9 cellular contexts compared by ENCODE assay signal in the genomic region with DNA sequence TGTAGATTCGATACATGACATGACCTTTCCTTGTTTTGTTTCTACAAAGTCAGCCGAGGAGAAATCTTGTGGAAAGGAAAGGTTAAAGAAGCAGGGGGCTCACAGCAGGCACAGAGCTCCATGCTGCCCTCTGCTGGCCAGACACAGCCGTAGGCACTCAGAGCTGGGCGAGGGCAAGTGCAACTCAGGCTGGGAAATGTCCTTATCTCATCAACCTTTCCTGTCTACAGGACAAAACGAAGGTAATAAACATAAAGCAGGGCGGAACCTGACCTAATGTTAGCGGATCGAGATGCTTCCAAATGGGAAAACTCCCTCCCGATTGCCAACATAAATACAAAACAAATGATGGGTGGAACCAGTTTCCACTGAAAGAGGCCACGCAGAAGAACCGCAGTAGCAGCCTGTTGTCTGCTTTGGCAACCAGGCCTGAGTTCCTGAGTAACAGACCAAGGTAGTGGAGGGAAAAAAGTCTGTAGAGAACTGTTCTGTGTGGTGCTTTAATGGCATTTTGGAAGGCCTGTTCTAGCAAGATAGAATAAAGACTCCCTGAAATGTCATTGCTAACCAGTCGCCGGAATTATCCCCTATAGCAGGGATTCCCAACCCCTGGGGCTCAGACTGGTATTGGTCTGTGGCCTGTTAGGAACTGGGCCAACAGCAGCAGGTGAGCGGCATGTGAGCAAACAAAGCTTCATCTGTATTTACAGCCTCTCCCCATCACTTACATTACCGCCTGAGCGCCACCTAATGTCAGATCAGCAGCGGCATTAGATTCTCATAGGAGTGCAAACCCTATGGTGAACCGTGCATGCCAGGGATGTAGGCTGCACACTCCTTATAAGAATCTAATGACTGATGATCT.
DNase-seq lines count a peak whose midpoint lies in the region; ATAC-seq, FAIRE-seq and TF ChIP-seq lines count a peak whose summit lies in the region.
"Had no signal": no experiment of that assay in that cellular context is flagged by ENCODE, and none has a peak within 500 bp of the region (broad histone marks: within the 10 kb centered on the region; RNA-seq: fewer than 3 reads in every experiment).

No MANE protein-coding gene starts in this region.

- H3K9me3 Mint-ChIP-seq in activated B cell treated with CpG ODN at 0.5 μM for 24 hours: no peaks in the 10 kb centered on the region

- H3K4me3 Mint-ChIP-seq in activated B cell treated with CpG ODN at 0.5 μM for 24 hours: no peak overlapping the region

- peak; percentile 71 for ATAC-seq in GM18861 (IDR thresholded peaks at IDR 0.05; ENCODE audit: unreplicated experiment)
- peak; percentile 90 for ATAC-seq in HG03159 (IDR thresholded peaks at IDR 0.05; ENCODE audit: unreplicated experiment)
- peak; percentile 50 for ATAC-seq in activated B cell treated with CpG ODN at 0.5 μM for 24 hours (ENCODE audit: low read depth)

- peak; percentile 14 for FAIRE-seq in A204.1 (lab: Jason Lieb, UNC)
- FAIRE-seq: G401.6 had no signal

- POLR2A ChIA-PET in activated B cell treated with CpG ODN at 0.5 μM for 24 hours (lab: Charles Lee): no interaction called here

- CTCF ChIA-PET in activated B cell treated with CpG ODN at 0.5 μM for 24 hours (lab: Charles Lee): interaction anchor here (0.7 to 2.9 kb wide), 9 partner anchors 8 to 1531 kb away, joined by 3 to 20 read pairs (median 4); no protein-coding TSS in a partner anchor

- DNase-seq in NCI-H2196 treated with DMSO at 0.1 percent for 48 hours (lab: John Stamatoyannopoulos, UW; ENCODE audit: unreplicated experiment) (peak; percentile 92), activated B cell treated with CpG ODN at 0.5 μM for 24 hours (peak; percentile 39), left kidney (ENCODE audit: low read depth, low spot score) (peak; percentile 85)
- DNase-seq in central memory CD4-positive, alpha-beta T cell: peak; percentile 24
- DNase-seq in stimulated activated CD4-positive, alpha-beta T cell treated with anti-CD3 and anti-CD28 coated beads, Interleukin-4, amount 100 ng/mL, for 24 hours: peak; percentile 65

- TF ChIP-seq CTCF in activated B cell treated with CpG ODN at 0.5 μM for 24 hours (IDR thresholded peaks at IDR 0.05): peak; percentile 95

- H3K36me3 Mint-ChIP-seq in activated B cell treated with CpG ODN at 0.5 μM for 24 hours (ENCODE audit: low read depth): peaks cover 4% of the 10 kb centered on the region

- no peak overlapping the region for H3K27ac Mint-ChIP-seq in activated B cell treated with CpG ODN at 0.5 μM for 24 hours

- no peaks in the 10 kb centered on the region for H3K27me3 Mint-ChIP-seq in activated B cell treated with CpG ODN at 0.5 μM for 24 hours

- H3K4me1 Mint-ChIP-seq in activated B cell treated with CpG ODN at 0.5 μM for 24 hours: no peaks in the 10 kb centered on the region

- intact Hi-C loops in activated B cell treated with CpG ODN at 0.5 μM for 24 hours (cut with micrococcal nuclease): loop anchor here (1.0 kb wide), 1 partner anchor 1531 kb away; no protein-coding TSS in a partner anchor

Comparison
In these comparisons a context has a peak if more than half of its experiments do, and no peak if none do; other contexts are left out.
1. Peak in every context shown above with its lines: DNase-seq and ATAC-seq.
2. DNase-seq: peak in every context shown above with its lines; median percentile 92 in NCI-H2196 treated with DMSO at 0.1 percent for 48 hours; 85 in left kidney; 65 in stimulated activated CD4-positive, alpha-beta T cell treated with anti-CD3 and anti-CD28 coated beads, Interleukin-4, amount 100 ng/mL, for 24 hours; 39 in activated B cell treated with CpG ODN at 0.5 μM for 24 hours; 24 in central memory CD4-positive, alpha-beta T cell.